Comparison of ENCODE assay signal across 9 cellular contexts in genomic region chr2:120436885-120437603, GRCh38.
A peak's percentile ranks its signal among the peaks of the same experiment; 100 is the strongest.
DNase-seq lines count a peak whose midpoint lies in the region; TF ChIP-seq lines count a peak whose summit lies in the region.
"Had no signal": no experiment of that assay in that cellular context is flagged by ENCODE, and none has a peak within 500 bp of the region (broad histone marks: within the 10 kb centered on the region; RNA-seq: fewer than 3 reads in every experiment).

No MANE protein-coding gene starts in this region.

- H4K20me1 ChIP-seq in OCI-LY3 (ENCODE audit: insufficient read depth, low read length): no peaks in the 10 kb centered on the region

- H2AFZ ChIP-seq in OCI-LY3 (ENCODE audit: low read depth, low read length): no peak overlapping the region

- H3K36me3 ChIP-seq in OCI-LY3 (replicated peaks; ENCODE audit: low read depth, low read length) (no peaks in the 10 kb centered on the region), spleen (no peaks in the 10 kb centered on the region)

- TF ChIP-seq CTCF in OCI-LY3 (IDR thresholded peaks at IDR 0.05; ENCODE audit: low read depth, low read length) (peak; percentile 52), epithelial cell of esophagus (IDR thresholded peaks at IDR 0.05; ENCODE audit: insufficient read depth, low read depth, low read length, missing control alignments) (peak; percentile 36), spleen (IDR thresholded peaks at IDR 0.05 in 8 of 11, conservative IDR thresholded peaks at IDR 0.05 in 3 of 11) (peak in 4 of 11 experiments; percentile 14 to 41 (median 26))

- no peaks in the 10 kb centered on the region for H3K79me2 ChIP-seq in OCI-LY3 (ENCODE audit: low read length)

- intact Hi-C loops in spleen (cut with DNase I; ENCODE audit: low total_unique reads): no loop called here

- TF ChIP-seq POLR2A in spleen (IDR thresholded peaks at IDR 0.05): no peak

- DNase-seq in DMS 273 (lab: John Stamatoyannopoulos, UW; ENCODE audit: unreplicated experiment) (peak; percentile 64), H4 (ENCODE audit: low spot score) (peak; percentile 41), epithelial cell of esophagus (ENCODE audit: low read depth) (peak; percentile 47), spleen (peak; percentile 29), mucosa of gallbladder (ENCODE audit: low spot score) (no peak), OCI-M2 (lab: John Stamatoyannopoulos, UW; ENCODE audit: unreplicated experiment) (no peak), Ammon's horn (ENCODE audit: low spot score) (no peak)
- DNase-seq: naive B cell had no signal

- H3K9ac ChIP-seq in OCI-LY3 (ENCODE audit: low read length): no peak overlapping the region

- H3K27ac ChIP-seq in OCI-LY3 (ENCODE audit: low read length) (no peak overlapping the region), spleen (no peak overlapping the region)

- H3K9me3 ChIP-seq in OCI-LY3 (ENCODE audit: insufficient read depth, low read length) (no peaks in the 10 kb centered on the region), spleen (no peaks in the 10 kb centered on the region)

- H3K27me3 ChIP-seq in OCI-LY3 (ENCODE audit: low read depth, low read length): no peaks in the 10 kb centered on the region
- H3K27me3 ChIP-seq in spleen (replicated peaks in 1 of 7): peaks cover 0 to 64% (median 16%) of the 10 kb centered on the region in 7 donors

- H3K4me3 ChIP-seq in OCI-LY3 (ENCODE audit: low read length): no peak overlapping the region
- no peak overlapping the region for H3K4me3 ChIP-seq in epithelial cell of esophagus (ENCODE audit: low read length)
- H3K4me3 ChIP-seq in spleen: no peak overlapping the region

- WGBS in spleen, 5 donors: 76 to 82% (median 76%) methylated on average over 6 to 7 of the region's 7 CpGs

- no peak overlapping the region for H3K4me2 ChIP-seq in OCI-LY3 (ENCODE audit: low read length)

- no peaks in the 10 kb centered on the region for H3K4me1 ChIP-seq in OCI-LY3 (ENCODE audit: low read length)
- peaks cover 0 to 4% (median 2%) of the 10 kb centered on the region in 6 donors for H3K4me1 ChIP-seq in spleen

Comparison
In these comparisons a context has a peak if more than half of its experiments do, and no peak if none do; other contexts are left out.
1. DNase-seq: peak in DMS 273 (single experiment), H4 (single experiment), epithelial cell of esophagus (single experiment) and spleen (single experiment); none in mucosa of gallbladder (single experiment), OCI-M2 (single experiment) and Ammon's horn (single experiment).